Comparison of ENCODE assay signal across 8 cellular contexts in the genomic region with DNA sequence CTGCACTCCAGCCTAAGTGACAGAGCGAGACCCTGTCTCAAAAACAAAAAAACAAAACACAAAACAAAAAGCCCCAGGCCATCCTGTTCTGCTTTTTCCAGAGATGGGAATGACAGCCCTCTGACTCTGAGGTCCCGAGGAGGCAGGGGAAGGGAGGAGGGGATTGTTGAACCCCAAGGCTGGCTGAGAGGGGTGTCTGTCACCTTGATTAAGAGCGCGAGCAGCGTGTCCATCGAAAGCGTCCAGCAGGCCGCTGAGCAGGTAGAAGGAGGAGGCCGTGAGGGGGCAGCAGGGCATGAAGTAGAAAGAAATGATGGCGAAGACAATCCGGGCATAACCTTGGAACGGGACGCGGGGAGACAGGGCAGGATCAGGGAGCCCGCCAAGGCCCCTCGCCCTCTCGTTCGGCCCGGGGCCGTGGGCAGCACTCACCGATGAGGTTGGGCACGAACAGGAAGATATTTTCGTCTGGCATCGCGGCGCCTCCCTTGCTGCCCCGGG. TPM values are rescaled to one million over a fixed set of nuclear protein-coding genes. Genes with fewer than 3 reads are reported as not detected.
DNase-seq lines count a peak whose midpoint lies in the region; FAIRE-seq and TF ChIP-seq lines count a peak whose summit lies in the region.

No MANE protein-coding gene starts in this region.

- DNase-seq in DMS53 (lab: John Stamatoyannopoulos, UW) = peak; percentile 53
- DNase-seq in DMS53 treated with DMSO at 0.1 percent for 48 hours (lab: John Stamatoyannopoulos, UW; ENCODE audit: unreplicated experiment) = no peak
- no peak for DNase-seq in astrocyte (ENCODE audit: low read depth)
- DNase-seq in iris pigment epithelial cell (ENCODE audit: low read depth) = peak; percentile 27
- DNase-seq in spleen = no peak
- no peak for DNase-seq in NCI-H2196 treated with DMSO at 0.1 percent for 48 hours (lab: John Stamatoyannopoulos, UW; ENCODE audit: unreplicated experiment)
- DNase-seq in NCI-H2196 (lab: John Stamatoyannopoulos, UW; ENCODE audit: unreplicated experiment) = no peak

- no peak for TF ChIP-seq POLR2A in spleen (IDR thresholded peaks at IDR 0.05)

- H3K27me3 ChIP-seq in HUES64 (ENCODE audit: insufficient read depth, low read length) (no peaks in the 10 kb centered on the region), astrocyte (ENCODE audit: insufficient read depth, low read length) (no peaks in the 10 kb centered on the region), spleen (replicated peaks in 1 of 7) (no peaks in the 10 kb centered on the region)

- H3K4me2 ChIP-seq in astrocyte (ENCODE audit: low read length) = peak overlapping the region; percentile 99

- peak overlapping the region; percentile 99 for H3K4me3 Mint-ChIP-seq in astrocyte (ENCODE audit: unreplicated experiment)

- no peak for TF ChIP-seq CTCF in astrocyte (IDR thresholded peaks at IDR 0.05; ENCODE audit: insufficient read depth, low read depth, low read length)
- TF ChIP-seq CTCF in spleen (IDR thresholded peaks at IDR 0.05 in 8 of 11, conservative IDR thresholded peaks at IDR 0.05 in 3 of 11) = no peak

- H3K27me3 Mint-ChIP-seq in astrocyte (ENCODE audit: low read depth, unreplicated experiment) = no peaks in the 10 kb centered on the region

- H3K36me3 ChIP-seq in HUES64 (ENCODE audit: insufficient read depth, low read length) = peaks cover 22% of the 10 kb centered on the region
- peaks cover 14% of the 10 kb centered on the region for H3K36me3 ChIP-seq in astrocyte (ENCODE audit: insufficient read depth, low read length)
- peaks cover 0 to 40% (median 31%) of the 10 kb centered on the region in 6 donors for H3K36me3 ChIP-seq in spleen

- no peaks in the 10 kb centered on the region for H4K20me1 ChIP-seq in astrocyte (ENCODE audit: insufficient read depth, low read length)

- H3K79me2 ChIP-seq in astrocyte (ENCODE audit: insufficient read depth, low read length) = peaks cover 15% of the 10 kb centered on the region

- intact Hi-C loops in spleen (cut with DNase I; ENCODE audit: low total_unique reads) = no loop called here

- no peak for FAIRE-seq in astrocyte (lab: Jason Lieb, UNC)

- peak overlapping the region; percentile 92 for H3K9ac ChIP-seq in HUES64 (ENCODE audit: low read depth, low read length)
- H3K9ac ChIP-seq in astrocyte (ENCODE audit: low read length) = peak overlapping the region; percentile 88

- peak overlapping the region; percentile 98 for H3K27ac Mint-ChIP-seq in astrocyte (ENCODE audit: unreplicated experiment)

- H3K4me1 ChIP-seq in HUES64 (ENCODE audit: insufficient read depth, low read length) (no peaks in the 10 kb centered on the region), astrocyte (ENCODE audit: insufficient read depth, low read length) (peaks cover 7% of the 10 kb centered on the region), spleen (peaks cover 17 to 36% (median 29%) of the 10 kb centered on the region in 6 donors)

- 3% methylated on average over 27 of the region's 27 CpGs for WGBS in HUES64
- 1 to 5% (median 2%) methylated on average over 17 to 27 of the region's 27 CpGs for WGBS in spleen, 5 donors

- peaks cover 15% of the 10 kb centered on the region for H3K36me3 Mint-ChIP-seq in astrocyte (ENCODE audit: low read depth, unreplicated experiment)

- peaks cover 6% of the 10 kb centered on the region for H3K4me1 Mint-ChIP-seq in astrocyte (ENCODE audit: low read depth, unreplicated experiment)

- no peaks in the 10 kb centered on the region for H3K9me3 ChIP-seq in HUES64 (ENCODE audit: insufficient read depth, low read depth, low read length)
- H3K9me3 ChIP-seq in astrocyte (ENCODE audit: insufficient read depth, low read depth, low read length) = no peaks in the 10 kb centered on the region
- no peaks in the 10 kb centered on the region for H3K9me3 ChIP-seq in spleen

- H3K4me3 ChIP-seq in HUES64 (ENCODE audit: low read length) (peak overlapping the region; percentile 97), astrocyte (ENCODE audit: insufficient read depth, low read depth, low read length) (peak overlapping the region; percentile 66), spleen (peak overlapping the region; percentile 92 to 99 (median 96))

- peak overlapping the region; percentile 95; the same call in 1 of the 2 replicates for H3K27ac ChIP-seq in HUES64 (ENCODE audit: low read depth, low read length)
- peak overlapping the region; percentile 98 for H3K27ac ChIP-seq in astrocyte (ENCODE audit: low read depth, low read length)
- H3K27ac ChIP-seq in spleen = peak overlapping the region; percentile 91 to 97 (median 94)

- no peaks in the 10 kb centered on the region for H3K9me3 Mint-ChIP-seq in astrocyte (ENCODE audit: unreplicated experiment)

- peak overlapping the region; percentile 82 for H2AFZ ChIP-seq in astrocyte (ENCODE audit: low read depth, low read length)

RNA-seq across cellular contexts. Expression of a gene that starts 0.6 kb away (rescaled TPM):
- 35.3 TPM for polyA plus RNA-seq in HUES64 (2013, experiment 1 of 2)
- 40.3 TPM for polyA plus RNA-seq in HUES64 (2013, experiment 2 of 2)
- total RNA-seq in astrocyte (88.1 and 92.0 TPM in 2 replicates), spleen (10 to 100 TPM; 50.2 to 81.2 (median 68.9) TPM)
- polyA plus RNA-seq in spleen = 10 to 100 TPM; 43.7 to 67.1 (median 53.1) TPM

RNA-seq across cellular contexts. Expression of a gene that starts 36.9 kb away (rescaled TPM):
- 24.5 TPM for polyA plus RNA-seq in HUES64 (2013, experiment 1 of 2)
- 29.4 TPM for polyA plus RNA-seq in HUES64 (2013, experiment 2 of 2)
- total RNA-seq in astrocyte (69.6 and 90.6 TPM in 2 replicates), spleen (1 to 10 TPM; 1.9 to 4.1 (median 2.7) TPM)
- 1 to 10 TPM in 1 of 3 donors, under 1 TPM in 2; 0.35 to 1.4 (median 0.54) TPM for polyA plus RNA-seq in spleen

RNA-seq across cellular contexts. Expression of a gene that starts 37.9 kb away (rescaled TPM):
- polyA plus RNA-seq in HUES64 (2013, experiment 1 of 2) = 5.2 TPM
- 5.6 TPM for polyA plus RNA-seq in HUES64 (2013, experiment 2 of 2)
- total RNA-seq in astrocyte (43.3 and 44.8 TPM in 2 replicates), spleen (under 1 TPM in 3 of 7 donors, not detected in 4; 0.51 to 0.87 (median 0.66) TPM)
- 1 to 10 TPM in 1 of 3 donors, under 1 TPM in 2; 0.28 to 1.6 (median 0.99) TPM for polyA plus RNA-seq in spleen

RNA-seq across cellular contexts. Expression of a gene that starts 42.2 kb away (rescaled TPM):
- polyA plus RNA-seq in HUES64 (2013, experiment 1 of 2) = 0.80 TPM
- polyA plus RNA-seq in HUES64 (2013, experiment 2 of 2) = 1.4 TPM
- total RNA-seq in astrocyte = 38.7 and 40.1 TPM in 2 replicates
- total RNA-seq in spleen = 100 to 1,000 TPM; 103 to 200 (median 160) TPM
- 100 to 1,000 TPM in 1 of 3 donors, 10 to 100 TPM in 2; 72.3 to 153 (median 90.9) TPM for polyA plus RNA-seq in spleen

RNA-seq across cellular contexts. Expression of a gene that starts 46.5 kb away (rescaled TPM):
- polyA plus RNA-seq in HUES64 (2013, experiment 1 of 2) = 52.5 TPM
- polyA plus RNA-seq in HUES64 (2013, experiment 2 of 2) = 49.5 TPM
- total RNA-seq in astrocyte = 20.1 and 20.8 TPM in 2 replicates
- 10 to 100 TPM; 17.3 to 43.9 (median 23.6) TPM for total RNA-seq in spleen
- polyA plus RNA-seq in spleen = 10 to 100 TPM; 28.8 to 46.4 (median 37.9) TPM

Comparison
In these comparisons a context has a peak if more than half of its experiments do, and no peak if none do; other contexts are left out.
1. DNase-seq: peak in DMS53 (single experiment) and iris pigment epithelial cell (single experiment); none in DMS53 treated with DMSO at 0.1 percent for 48 hours (single experiment), astrocyte (single experiment), spleen (single experiment), NCI-H2196 treated with DMSO at 0.1 percent for 48 hours (single experiment) and NCI-H2196 (single experiment).
2. RNA of a gene that starts 36.9 kb away (total RNA-seq): 69.6 to 90.6 TPM in astrocyte; 1.9 to 4.1 TPM in spleen; every median in the first group is over 10 times any median in the second.
3. RNA of a gene that starts 37.9 kb away (total RNA-seq): 43.3 to 44.8 TPM in astrocyte; 0.51 to 0.87 TPM in spleen; every median in the first group is over 10 times any median in the second.
4. Peak in every context shown above with its lines, with median percentiles within 50 percentile points of each other: H3K27ac ChIP-seq and H3K4me3 ChIP-seq.